12 cellular contexts compared by ENCODE assay signal in the genomic region with DNA sequence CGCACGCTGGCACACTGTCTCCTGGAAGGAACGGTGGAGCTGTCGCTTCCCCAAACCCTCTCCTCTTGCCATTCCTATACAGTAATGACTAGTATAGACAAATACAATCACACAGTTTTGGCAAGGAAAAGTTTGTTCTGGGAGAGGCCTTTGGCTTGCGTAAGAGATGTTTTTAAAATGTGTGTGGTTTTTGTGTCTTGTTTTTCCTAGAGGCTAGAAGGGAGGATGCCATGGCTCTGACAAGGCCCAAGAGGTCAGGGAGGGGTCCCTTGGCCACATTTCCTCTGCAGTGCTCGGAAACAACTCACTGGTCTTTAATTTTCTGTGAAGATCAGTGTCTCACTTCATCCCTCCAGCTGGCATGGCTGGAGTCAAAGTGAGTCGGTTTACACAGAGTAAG.
A peak's percentile ranks its signal among the peaks of the same experiment; 100 is the strongest.
DNase-seq lines count a peak whose midpoint lies in the region; ATAC-seq and TF ChIP-seq lines count a peak whose summit lies in the region.
"Had no signal": no experiment of that assay in that cellular context is flagged by ENCODE, and none has a peak within 500 bp of the region (broad histone marks: within the 10 kb centered on the region; RNA-seq: fewer than 3 reads in every experiment).

No MANE protein-coding gene starts in this region.

- no peak for TF ChIP-seq POLR2A in esophagus muscularis mucosa (IDR thresholded peaks at IDR 0.05; ENCODE audit: low read depth)

- H3K27me3 ChIP-seq in esophagus muscularis mucosa (no peaks in the 10 kb centered on the region), SJCRH30 (no peaks in the 10 kb centered on the region)

- DNase-seq in Right ventricle myocardium inferior (ENCODE audit: missing footprints) (no peak), cardiac septum (ENCODE audit: low spot score) (no peak), esophagus muscularis mucosa (ENCODE audit: extremely low spot score) (no peak), myocyte (ENCODE audit: low read depth) (peak; percentile 80), COLO829 (ENCODE audit: low spot score) (no peak), SJCRH30 (no peak), NCI-H2171 treated with DMSO at 0.1 percent for 48 hours (lab: John Stamatoyannopoulos, UW) (no peak)
- DNase-seq: 8988T; activated CD4-positive, alpha-beta memory T cell treated with anti-CD3 and anti-CD28 coated beads, Interleukin-2, amount 10 ng/mL, durations not matched to agents 7 days and 5 days; OCI-M1 had no signal

- H3K4me1 ChIP-seq in esophagus muscularis mucosa (peaks cover 51 to 59% (median 53%) of the 10 kb centered on the region in 4 donors), SJCRH30 (no peaks in the 10 kb centered on the region)

- no peak for TF ChIP-seq EP300 in esophagus muscularis mucosa (IDR thresholded peaks at IDR 0.05)

- H3K27ac ChIP-seq in esophagus muscularis mucosa (replicated peaks in 1 of 4) (peak overlapping the region; percentile 33 to 86 (median 53)), SJCRH30 (no peak overlapping the region)
- H3K27ac ChIP-seq: KMS-11 had no signal

- intact Hi-C loops in Right ventricle myocardium inferior (cut with DNase I): loop anchor here (5.0 kb wide), 2 partner anchors 43 to 78 kb away; no protein-coding TSS in a partner anchor
- intact Hi-C loops in cardiac septum (cut with DNase I): no loop called here
- intact Hi-C loops in esophagus muscularis mucosa (cut with DNase I): loop anchor here (5.0 kb wide), 1 partner anchor 193 kb away; no protein-coding TSS in a partner anchor

- H3K4me3 ChIP-seq in esophagus muscularis mucosa (no peak overlapping the region), SJCRH30 (no peak overlapping the region)

- no peaks in the 10 kb centered on the region for H3K36me3 ChIP-seq in esophagus muscularis mucosa
- no peaks in the 10 kb centered on the region for H3K36me3 ChIP-seq in SJCRH30

- no peak for TF ChIP-seq CTCF in esophagus muscularis mucosa (IDR thresholded peaks at IDR 0.05)

- H3K9me3 ChIP-seq in esophagus muscularis mucosa (no peaks in the 10 kb centered on the region), SJCRH30 (replicated peaks) (0 out of 2 replicates have a peak, but pooled peaks cover 5% of the 10 kb centered on the region)

- 51% methylated on average over 7 of the region's 7 CpGs for WGBS in esophagus muscularis mucosa

- peak; percentile 87 for ATAC-seq in Right ventricle myocardium inferior
- no peak for ATAC-seq in GM18517 (IDR thresholded peaks at IDR 0.05; ENCODE audit: unreplicated experiment)
